23 cellular contexts compared by ENCODE assay signal in the genomic region with DNA sequence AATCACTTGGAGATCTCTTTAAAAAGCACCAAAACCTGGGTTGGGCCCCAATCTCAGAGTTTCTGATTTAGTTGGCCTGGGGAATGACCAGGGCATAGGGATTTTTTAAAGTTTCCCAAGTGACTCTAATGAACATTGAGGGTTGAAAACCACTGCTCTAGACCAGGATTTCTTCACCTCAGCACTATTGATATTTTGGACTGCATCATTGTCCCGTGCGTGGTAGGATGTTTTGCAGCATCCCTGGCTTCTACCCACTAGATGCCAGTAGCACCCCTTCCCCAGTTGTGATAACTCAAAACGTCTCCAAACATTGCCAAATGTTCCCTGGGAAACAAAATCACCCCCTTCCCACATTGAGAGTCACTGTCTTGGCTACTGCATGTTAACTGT.
DNase-seq lines count a peak whose midpoint lies in the region; ATAC-seq and TF ChIP-seq lines count a peak whose summit lies in the region.
"Had no signal": no experiment of that assay in that cellular context is flagged by ENCODE, and none has a peak within 500 bp of the region (broad histone marks: within the 10 kb centered on the region; RNA-seq: fewer than 3 reads in every experiment).

No MANE protein-coding gene starts in this region.

- peaks cover 35% of the 10 kb centered on the region for H3K4me1 Mint-ChIP-seq in activated CD4-positive, alpha-beta T cell treated with anti-CD3 and anti-CD28 coated beads for 36 hours

- no peak for TF ChIP-seq CTCF in choroid plexus epithelial cell (conservative IDR thresholded peaks at IDR 0.05; ENCODE audit: low read depth, low read length)
- TF ChIP-seq CTCF in tibial nerve (IDR thresholded peaks at IDR 0.05): no peak

- H3K27me3 Mint-ChIP-seq in activated CD4-positive, alpha-beta T cell treated with anti-CD3 and anti-CD28 coated beads for 36 hours: no peaks in the 10 kb centered on the region

- CTCF ChIA-PET in activated CD4-positive, alpha-beta T cell treated with anti-CD3 and anti-CD28 coated beads for 36 hours (lab: Charles Lee): no interaction called here

- POLR2A ChIA-PET in activated CD4-positive, alpha-beta T cell treated with anti-CD3 and anti-CD28 coated beads for 36 hours (lab: Charles Lee): no interaction called here

- no peak overlapping the region for H3K27ac Mint-ChIP-seq in activated CD4-positive, alpha-beta T cell treated with anti-CD3 and anti-CD28 coated beads for 36 hours
- H3K27ac Mint-ChIP-seq: activated T-cell treated with anti-CD3 and anti-CD28 coated beads, Interleukin-2, amount 50 U/mL, for 24 hours; immature natural killer cell; T-helper 2 cell treated with Interferon-gamma antibody and Interleukin-4, amounts not matched to agents 5 μg/mL and 100 μg/mL, for 36 hours had no signal

- no peak for TF ChIP-seq POLR2A in tibial nerve (IDR thresholded peaks at IDR 0.05)

- no peaks in the 10 kb centered on the region for H3K36me3 Mint-ChIP-seq in activated CD4-positive, alpha-beta T cell treated with anti-CD3 and anti-CD28 coated beads for 36 hours (ENCODE audit: low read depth)
- H3K36me3 Mint-ChIP-seq: immature natural killer cell had no signal

- peak; percentile 9 for DNase-seq in DMS 273 (lab: John Stamatoyannopoulos, UW; ENCODE audit: unreplicated experiment)
- DNase-seq in DMS 273 treated with DMSO at 0.1 percent for 48 hours (lab: John Stamatoyannopoulos, UW): no peak
- DNase-seq in choroid plexus epithelial cell (ENCODE audit: low read depth): peak; percentile 13
- no peak for DNase-seq in activated CD4-positive, alpha-beta T cell treated with anti-CD3 and anti-CD28 coated beads for 36 hours
- DNase-seq in tibial nerve (ENCODE audit: low spot score in 2 of 2): no peak
- DNase-seq: activated naive CD4-positive, alpha-beta T cell; activated T-cell treated with anti-CD3 and anti-CD28 coated beads, Interleukin-2, amount 50 U/mL, for 24 hours; AML-193; amygdala; dorsolateral prefrontal cortex; immature natural killer cell; lower lobe of right lung; NCI-H1092; NCI-H2029 treated with DMSO at 0.1 percent for 48 hours; NK-92 treated with Interleukin-12 subunit alpha and Interleukin-12 subunit beta, amount 100 ng/mL, for 24 hours; occipital lobe; spleen had no signal

- no peaks in the 10 kb centered on the region for H3K36me3 ChIP-seq in tibial nerve
- H3K36me3 ChIP-seq: cardiac muscle cell, lower lobe of right lung, spleen had no signal

- H3K27me3 ChIP-seq in tibial nerve: no peaks in the 10 kb centered on the region
- H3K27me3 ChIP-seq: cardiac muscle cell had no signal

- no peak overlapping the region for H3K27ac ChIP-seq in tibial nerve
- H3K27ac ChIP-seq: 22Rv1, cardiac muscle cell, dorsolateral prefrontal cortex, lower lobe of right lung had no signal

- intact Hi-C loops in activated CD4-positive, alpha-beta T cell treated with anti-CD3 and anti-CD28 coated beads for 36 hours (cut with DNase I, micrococcal nuclease): loop anchor here in 1 of 2 experiments (5.0 to 10.0 kb wide), 2 partner anchors 217 to 311 kb away; no protein-coding TSS in a partner anchor

- peak; percentile 27 for ATAC-seq in GM18907 (IDR thresholded peaks at IDR 0.05; ENCODE audit: unreplicated experiment)
- peak; percentile 6 for ATAC-seq in HG03575 (IDR thresholded peaks at IDR 0.05; ENCODE audit: extremely low read depth, insufficient number of reproducible peaks, low FRiP score, unreplicated experiment)
- ATAC-seq in activated CD4-positive, alpha-beta T cell treated with anti-CD3 and anti-CD28 coated beads for 36 hours: no peak
- ATAC-seq in HG02763 (IDR thresholded peaks at IDR 0.05; ENCODE audit: unreplicated experiment): no peak
- ATAC-seq: lower lobe of right lung had no signal

- H3K9me3 ChIP-seq in tibial nerve: no peaks in the 10 kb centered on the region
- H3K9me3 ChIP-seq: lower lobe of right lung had no signal

- no peak for TF ChIP-seq EP300 in tibial nerve (IDR thresholded peaks at IDR 0.05)

- H3K4me3 Mint-ChIP-seq in activated CD4-positive, alpha-beta T cell treated with anti-CD3 and anti-CD28 coated beads for 36 hours: no peak overlapping the region
- H3K4me3 Mint-ChIP-seq: activated T-cell treated with anti-CD3 and anti-CD28 coated beads, Interleukin-2, amount 50 U/mL, for 24 hours; immature natural killer cell; T-helper 2 cell treated with Interferon-gamma antibody and Interleukin-4, amounts not matched to agents 5 μg/mL and 100 μg/mL, for 36 hours had no signal

- peaks cover 4% of the 10 kb centered on the region for H3K9me3 Mint-ChIP-seq in activated CD4-positive, alpha-beta T cell treated with anti-CD3 and anti-CD28 coated beads for 36 hours (ENCODE audit: low read depth)
- H3K9me3 Mint-ChIP-seq: activated T-cell treated with anti-CD3 and anti-CD28 coated beads, Interleukin-2, amount 50 U/mL, for 24 hours; immature natural killer cell; T-helper 2 cell treated with Interferon-gamma antibody and Interleukin-4, amounts not matched to agents 5 μg/mL and 100 μg/mL, for 36 hours had no signal

- WGBS in tibial nerve, 2 donors: 75 to 85% methylated on average over 3 of the region's 3 CpGs

- no peaks in the 10 kb centered on the region for H3K4me1 ChIP-seq in tibial nerve
- H3K4me1 ChIP-seq: lower lobe of right lung had no signal

- H3K4me3 ChIP-seq in choroid plexus epithelial cell (ENCODE audit: low read depth, low read length) (no peak overlapping the region), tibial nerve (no peak overlapping the region)
- H3K4me3 ChIP-seq: cardiac muscle cell, dorsolateral prefrontal cortex, lower lobe of right lung, spleen had no signal

Comparison
In these comparisons a context has a peak if more than half of its experiments do, and no peak if none do; other contexts are left out.
1. DNase-seq: peak in DMS 273 (single experiment) and choroid plexus epithelial cell (single experiment); none in DMS 273 treated with DMSO at 0.1 percent for 48 hours (single experiment), activated CD4-positive, alpha-beta T cell treated with anti-CD3 and anti-CD28 coated beads for 36 hours (single experiment) and tibial nerve (0 of 2).
2. ATAC-seq: peak in GM18907 (single experiment) and HG03575 (single experiment); none in activated CD4-positive, alpha-beta T cell treated with anti-CD3 and anti-CD28 coated beads for 36 hours (single experiment) and HG02763 (single experiment).